18 cellular contexts compared by ENCODE assay signal in genomic region chr2:109720379-109721116, GRCh38.
A peak's percentile ranks its signal among the peaks of the same experiment; 100 is the strongest.
DNase-seq lines count a peak whose midpoint lies in the region; ATAC-seq, FAIRE-seq and TF ChIP-seq lines count a peak whose summit lies in the region.
"Had no signal": no experiment of that assay in that cellular context is flagged by ENCODE, and none has a peak within 500 bp of the region (broad histone marks: within the 10 kb centered on the region; RNA-seq: fewer than 3 reads in every experiment).

No MANE protein-coding gene starts in this region.

- no peaks in the 10 kb centered on the region for H3K79me1 ChIP-seq in neuronal stem cell (ENCODE audit: low read depth, low read length)

- FAIRE-seq in urothelium cell line (lab: Jason Lieb, UNC), result no peak

- 49 to 50% methylated on average over 3 of the region's 3 CpGs for WGBS in esophagus, 2 donors
- no CpG with 5 or more reads among the region's 3 CpGs for WGBS in neuronal stem cell (ENCODE audit: extremely low coverage in 2 of 2, insufficient read length in 2 of 2, insufficient replicate concordance in 1 of 2), 2 donors

- H3K27ac ChIP-seq in esophagus (ENCODE audit: low read depth in 2 of 2, low read length in 1 of 2) (peak overlapping the region; percentile 82 to 95), neuronal stem cell (replicated peaks; ENCODE audit: low read length) (no peak overlapping the region), upper lobe of right lung (no peak overlapping the region)
- H3K27ac ChIP-seq: adrenal gland, ovary, spleen had no signal

- no peak overlapping the region for H2BK120ac ChIP-seq in neuronal stem cell (ENCODE audit: low read depth, low read length)

- no peak overlapping the region for H3K9ac ChIP-seq in neuronal stem cell (ENCODE audit: low read depth, low read length, poor library complexity)

- TF ChIP-seq CTCF in upper lobe of right lung (IDR thresholded peaks at IDR 0.05), result no peak

- no peak overlapping the region for H2BK5ac ChIP-seq in neuronal stem cell (ENCODE audit: low read length)

- H2BK12ac ChIP-seq in neuronal stem cell (ENCODE audit: low read length), result no peak overlapping the region

- H3K27me3 ChIP-seq in esophagus (ENCODE audit: control insufficient read depth in 1 of 2, insufficient read depth in 2 of 2, low read length in 2 of 2) (no peaks in the 10 kb centered on the region), neuronal stem cell (ENCODE audit: control insufficient read depth in 3 of 3, insufficient read depth in 3 of 3, low read depth in 1 of 3, low read length in 3 of 3) (no peaks in the 10 kb centered on the region), upper lobe of right lung (no peaks in the 10 kb centered on the region)
- H3K27me3 ChIP-seq: MG63, ovary had no signal

- H3K14ac ChIP-seq in neuronal stem cell (ENCODE audit: low read length), result no peak overlapping the region

- H2BK15ac ChIP-seq in neuronal stem cell (ENCODE audit: low read length), result no peak overlapping the region

- H3K4me3 ChIP-seq in esophagus (ENCODE audit: low read depth in 1 of 2, low read length in 2 of 2) (no peak overlapping the region), neuronal stem cell (ENCODE audit: low read length in 2 of 2) (no peak overlapping the region), upper lobe of right lung (no peak overlapping the region)
- H3K4me3 ChIP-seq: adrenal gland, MG63, ovary, spleen had no signal

- DNase-seq in activated CD8-positive, alpha-beta memory T cell treated with anti-CD3 and anti-CD28 coated beads, Interleukin-2, amount 50 U/mL, for 48 hours, result peak; percentile 29
- DNase-seq in activated CD8-positive, alpha-beta memory T cell treated with anti-CD3 and anti-CD28 coated beads, Interleukin-2, amount 50 U/mL, for 4 hours, result no peak
- DNase-seq in neuronal stem cell (ENCODE audit: low spot score) (no peak), upper lobe of right lung (peak; percentile 21), DMS153 (lab: John Stamatoyannopoulos, UW) (no peak), urothelium cell line (ENCODE audit: low spot score) (no peak)
- DNase-seq: activated effector memory CD4-positive, alpha-beta T cell treated with Interleukin-2 at 50 U/mL for 16 hours; caudate nucleus; MG63; NCI-H1694; NCI-H510A; spleen; stimulated activated CD4-positive, alpha-beta T cell treated with anti-CD3 and anti-CD28 coated beads, Interleukin-4, amount 100 ng/mL, for 4 hours; SW 1271 had no signal

- ATAC-seq in upper lobe of right lung, result peak; percentile 23
- no peak for ATAC-seq in GM21576 (IDR thresholded peaks at IDR 0.05; ENCODE audit: unreplicated experiment)

- H3K18ac ChIP-seq in neuronal stem cell (ENCODE audit: low read length), result no peak overlapping the region

- no peaks in the 10 kb centered on the region for H3K9me3 ChIP-seq in esophagus (ENCODE audit: control insufficient read depth in 2 of 2, insufficient read depth in 1 of 2, low read depth in 1 of 2, low read length in 1 of 2)
- peaks cover 0 to 7% of the 10 kb centered on the region in 2 donors for H3K9me3 ChIP-seq in neuronal stem cell (replicated peaks in 1 of 2; ENCODE audit: control insufficient read depth in 2 of 2, insufficient read depth in 1 of 2, low read depth in 1 of 2, low read length in 2 of 2)
- H3K9me3 ChIP-seq in upper lobe of right lung, result no peaks in the 10 kb centered on the region
- H3K9me3 ChIP-seq: adrenal gland, MG63, ovary had no signal

- H3K36me3 ChIP-seq in esophagus (ENCODE audit: control insufficient read depth in 2 of 2, insufficient read depth in 2 of 2, low read length in 1 of 2) (no peaks in the 10 kb centered on the region), neuronal stem cell (replicated peaks in 1 of 2; ENCODE audit: control insufficient read depth in 2 of 2, insufficient read depth in 2 of 2, low read length in 2 of 2) (no peaks in the 10 kb centered on the region), upper lobe of right lung (no peaks in the 10 kb centered on the region)
- H3K36me3 ChIP-seq: adrenal gland, MG63, ovary, spleen had no signal

- H3K4me1 ChIP-seq in esophagus (ENCODE audit: control insufficient read depth in 2 of 2, insufficient read depth in 2 of 2, low read length in 1 of 2), result peaks cover 0 to 8% of the 10 kb centered on the region in 2 donors
- peaks cover 0 to 2% of the 10 kb centered on the region in 2 donors for H3K4me1 ChIP-seq in neuronal stem cell (ENCODE audit: control insufficient read depth in 2 of 2, insufficient read depth in 1 of 2, low read depth in 1 of 2, low read length in 2 of 2)
- no peaks in the 10 kb centered on the region for H3K4me1 ChIP-seq in upper lobe of right lung
- H3K4me1 ChIP-seq: adrenal gland, spleen had no signal

- H3K4me2 ChIP-seq in neuronal stem cell (ENCODE audit: insufficient read depth, low read length, poor library complexity, severe bottlenecking), result no peak overlapping the region

- H4K8ac ChIP-seq in neuronal stem cell (ENCODE audit: low read depth, low read length), result no peak overlapping the region

- intact Hi-C loops in upper lobe of right lung (cut with DNase I), result no loop called here

- H2AFZ ChIP-seq in neuronal stem cell (ENCODE audit: low read length), result peak overlapping the region; percentile 71

- no peak overlapping the region for H3K23ac ChIP-seq in neuronal stem cell (ENCODE audit: low read depth, low read length, poor library complexity)

- no peak overlapping the region for H2AK5ac ChIP-seq in neuronal stem cell (ENCODE audit: low read depth, low read length)

- H4K91ac ChIP-seq in neuronal stem cell (ENCODE audit: low read depth, low read length, poor library complexity), result no peak overlapping the region

- no peak overlapping the region for H3K4ac ChIP-seq in neuronal stem cell (ENCODE audit: low read length)

Comparison
In these comparisons a context has a peak if more than half of its experiments do, and no peak if none do; other contexts are left out.
1. DNase-seq: peak in activated CD8-positive, alpha-beta memory T cell treated with anti-CD3 and anti-CD28 coated beads, Interleukin-2, amount 50 U/mL, for 48 hours (single experiment) and upper lobe of right lung (single experiment); none in activated CD8-positive, alpha-beta memory T cell treated with anti-CD3 and anti-CD28 coated beads, Interleukin-2, amount 50 U/mL, for 4 hours (single experiment), neuronal stem cell (single experiment), DMS153 (single experiment) and urothelium cell line (single experiment).
2. H3K27ac ChIP-seq: peak in esophagus (2 of 2); none in neuronal stem cell (single experiment) and upper lobe of right lung (single experiment).